ENCODE assay signal across 8 cellular contexts in genomic region chr18:23967321-23968089, GRCh38. TPM values are rescaled to one million over a fixed set of nuclear protein-coding genes. Genes with fewer than 3 reads are reported as not detected.
DNase-seq lines count a peak whose midpoint lies in the region; ATAC-seq and TF ChIP-seq lines count a peak whose summit lies in the region.

No MANE protein-coding gene starts in this region.

- H3K4me1 ChIP-seq in trophoblast cell (ENCODE audit: control insufficient read depth in 1 of 2, insufficient read depth in 2 of 2, low read length in 2 of 2) (peaks cover 0 to 2% of the 10 kb centered on the region in 2 experiments), tibial nerve (peaks cover 0 to 8% (median 0%) of the 10 kb centered on the region in 4 donors)

- no peak overlapping the region for H4K8ac ChIP-seq in trophoblast cell (ENCODE audit: low read depth, low read length)

- H3K79me1 ChIP-seq in trophoblast cell (ENCODE audit: low read length), result no peaks in the 10 kb centered on the region

- H3K23ac ChIP-seq in trophoblast cell (ENCODE audit: low read length), result no peak overlapping the region

- intact Hi-C loops in activated CD4-positive, alpha-beta T cell treated with anti-CD3 and anti-CD28 coated beads for 36 hours (cut with DNase I, micrococcal nuclease), result no loop called here

- no peak overlapping the region for H3K27ac Mint-ChIP-seq in activated CD4-positive, alpha-beta T cell treated with anti-CD3 and anti-CD28 coated beads for 36 hours

- H2BK12ac ChIP-seq in trophoblast cell (ENCODE audit: low read length), result no peak overlapping the region

- no peak overlapping the region for H3K14ac ChIP-seq in trophoblast cell (ENCODE audit: low read length)

- H3K4me1 Mint-ChIP-seq in activated CD4-positive, alpha-beta T cell treated with anti-CD3 and anti-CD28 coated beads for 36 hours, result peaks cover 66% of the 10 kb centered on the region

- H4K12ac ChIP-seq in trophoblast cell (ENCODE audit: low read depth, low read length), result no peak overlapping the region

- H3K9ac ChIP-seq in trophoblast cell (ENCODE audit: low read length), result peak overlapping the region; percentile 29

- CTCF ChIA-PET in activated CD4-positive, alpha-beta T cell treated with anti-CD3 and anti-CD28 coated beads for 36 hours (lab: Charles Lee), result interaction anchor here (0.6 to 1.4 kb wide), 6 partner anchors 11 to 574 kb away, joined by 3 to 4 read pairs (median 3); no protein-coding TSS in a partner anchor

- H3K27me3 Mint-ChIP-seq in activated CD4-positive, alpha-beta T cell treated with anti-CD3 and anti-CD28 coated beads for 36 hours, result no peaks in the 10 kb centered on the region

- no peak for TF ChIP-seq EP300 in tibial nerve (IDR thresholded peaks at IDR 0.05)

- H2AK5ac ChIP-seq in trophoblast cell (ENCODE audit: low read length), result no peak overlapping the region

- peaks cover 1% of the 10 kb centered on the region for H3K9me3 ChIP-seq in trophoblast cell (ENCODE audit: insufficient read depth, low read depth, low read length)
- no peaks in the 10 kb centered on the region for H3K9me3 ChIP-seq in tibial nerve

- ATAC-seq in activated CD4-positive, alpha-beta T cell treated with anti-CD3 and anti-CD28 coated beads for 36 hours, result peak; percentile 49
- ATAC-seq in HG02973 (IDR thresholded peaks at IDR 0.05; ENCODE audit: unreplicated experiment), result peak; percentile 44

- H3K79me2 ChIP-seq in trophoblast cell (ENCODE audit: control insufficient read depth, insufficient read depth, low read length, poor library complexity), result peaks cover 2% of the 10 kb centered on the region

- no peak overlapping the region for H2BK5ac ChIP-seq in trophoblast cell (ENCODE audit: low read depth, low read length, poor library complexity)

- peak overlapping the region; percentile 25 for H3K4me3 ChIP-seq in trophoblast cell (ENCODE audit: low read depth, low read length)
- no peak overlapping the region for H3K4me3 ChIP-seq in tibial nerve

- POLR2A ChIA-PET in activated CD4-positive, alpha-beta T cell treated with anti-CD3 and anti-CD28 coated beads for 36 hours (lab: Charles Lee), result no interaction called here

- WGBS in trophoblast cell (ENCODE audit: extremely low coverage, insufficient coverage, insufficient read length), result no CpG with 5 or more reads among the region's 9 CpGs
- WGBS in tibial nerve, 2 donors, result 81 to 82% methylated on average over 9 of the region's 9 CpGs

- H3K4me2 ChIP-seq in trophoblast cell (ENCODE audit: low read length), result no peak overlapping the region

- H2BK120ac ChIP-seq in trophoblast cell (ENCODE audit: insufficient read depth, low read length, poor library complexity), result no peak overlapping the region

- H3K36me3 ChIP-seq in trophoblast cell (ENCODE audit: control insufficient read depth in 1 of 2, insufficient read depth in 2 of 2, low read length in 2 of 2), result no peaks in the 10 kb centered on the region
- no peaks in the 10 kb centered on the region for H3K36me3 ChIP-seq in tibial nerve

- H4K91ac ChIP-seq in trophoblast cell (ENCODE audit: low read depth, low read length), result no peak overlapping the region

- no peaks in the 10 kb centered on the region for H3K9me3 Mint-ChIP-seq in activated CD4-positive, alpha-beta T cell treated with anti-CD3 and anti-CD28 coated beads for 36 hours (ENCODE audit: low read depth)

- no peak for TF ChIP-seq CTCF in tibial nerve (IDR thresholded peaks at IDR 0.05)

- H3K4ac ChIP-seq in trophoblast cell (ENCODE audit: low read depth, low read length), result no peak overlapping the region

- no peak overlapping the region for H3K27ac ChIP-seq in trophoblast cell (ENCODE audit: low read depth, low read length)
- H3K27ac ChIP-seq in tibial nerve, result no peak overlapping the region

- no peak overlapping the region for H3K4me3 Mint-ChIP-seq in activated CD4-positive, alpha-beta T cell treated with anti-CD3 and anti-CD28 coated beads for 36 hours

- TF ChIP-seq POLR2A in tibial nerve (IDR thresholded peaks at IDR 0.05) (no peak), erythroblast (IDR thresholded peaks at IDR 0.05; ENCODE audit: low read length) (no peak)

- H3K18ac ChIP-seq in trophoblast cell (ENCODE audit: low read length), result no peak overlapping the region

- peak; percentile 40 for DNase-seq in activated CD4-positive, alpha-beta T cell treated with anti-CD3 and anti-CD28 coated beads for 36 hours
- DNase-seq in activated CD4-positive, alpha-beta T cell treated with anti-CD3 and anti-CD28 coated beads, Interleukin-2, amount 50 U/mL, for 4 hours, result no peak
- DNase-seq in RPMI7951 (ENCODE audit: low read depth), result peak; percentile 14
- DNase-seq in trophoblast cell, result no peak
- DNase-seq in putamen (ENCODE audit: low spot score), result no peak
- DNase-seq in tibial nerve (ENCODE audit: low spot score in 2 of 2), result no peak
- no peak for DNase-seq in erythroblast (lab: John Stamatoyannopoulos, UW)

- H3K36me3 Mint-ChIP-seq in activated CD4-positive, alpha-beta T cell treated with anti-CD3 and anti-CD28 coated beads for 36 hours (ENCODE audit: low read depth), result no peaks in the 10 kb centered on the region

- no peak overlapping the region for H2AFZ ChIP-seq in trophoblast cell (ENCODE audit: insufficient read depth, low read length, poor library complexity)

- H3K27me3 ChIP-seq in trophoblast cell (ENCODE audit: insufficient read depth, low read length) (no peaks in the 10 kb centered on the region), tibial nerve (no peaks in the 10 kb centered on the region)

RNA-seq across cellular contexts. Expression of gene TTC39C, which starts 47.0 kb away (rescaled TPM):
- total RNA-seq in activated CD4-positive, alpha-beta T cell treated with anti-CD3 and anti-CD28 coated beads for 36 hours, result 10 to 100 TPM; 22.2 to 28.6 TPM
- 18.1 and 19.0 TPM in 2 replicates for total RNA-seq in RPMI7951 (2014; rRNA removed; shearing (Covaris generic))
- 8.6 and 8.8 TPM in 2 replicates for polyA plus RNA-seq in trophoblast cell (2013)
- total RNA-seq in tibial nerve, result 10 to 100 TPM; 22.6 to 35.1 (median 29.3) TPM

Comparison
In these comparisons a context has a peak if more than half of its experiments do, and no peak if none do; other contexts are left out.
1. DNase-seq: peak in activated CD4-positive, alpha-beta T cell treated with anti-CD3 and anti-CD28 coated beads for 36 hours (single experiment) and RPMI7951 (single experiment); none in activated CD4-positive, alpha-beta T cell treated with anti-CD3 and anti-CD28 coated beads, Interleukin-2, amount 50 U/mL, for 4 hours (0 of 2), trophoblast cell (0 of 2), putamen (single experiment), tibial nerve (0 of 2) and erythroblast (0 of 2).